Comparison of ENCODE assay signal across 9 cellular contexts in the genomic region with DNA sequence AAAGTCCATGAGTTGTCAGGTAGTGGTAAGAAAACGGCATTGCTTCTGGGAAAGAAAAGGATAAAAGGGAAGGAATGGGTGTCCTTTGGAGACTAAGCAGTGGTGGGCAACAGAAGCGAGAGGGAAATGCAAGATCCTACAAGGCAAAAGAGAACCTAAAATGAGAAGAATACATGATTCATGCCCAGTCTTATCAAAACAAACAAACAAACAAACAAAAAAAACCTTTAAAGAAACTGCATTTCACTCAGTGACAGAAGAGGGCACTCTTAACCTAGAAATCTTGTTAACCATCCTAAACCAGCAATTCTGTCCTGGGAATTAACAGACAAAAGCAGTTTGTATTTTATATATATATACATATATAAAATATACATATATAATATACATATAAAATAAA.
DNase-seq lines count a peak whose midpoint lies in the region; ATAC-seq and TF ChIP-seq lines count a peak whose summit lies in the region.
"Had no signal": no experiment of that assay in that cellular context is flagged by ENCODE, and none has a peak within 500 bp of the region (broad histone marks: within the 10 kb centered on the region; RNA-seq: fewer than 3 reads in every experiment).

No MANE protein-coding gene starts in this region.

- H3K4me1 ChIP-seq in sigmoid colon: no peaks in the 10 kb centered on the region

- H3K27ac ChIP-seq in sigmoid colon: no peak overlapping the region

- no peaks in the 10 kb centered on the region for H3K4me1 Mint-ChIP-seq in dendritic cell treated with granulocyte-macrophage colony-stimulating factor and Interleukin-4, amounts not matched to agents 40 ng/mL and 50 ng/mL, for 4 days (ENCODE audit: low read depth)
- H3K4me1 Mint-ChIP-seq in progenitor cell of endocrine pancreas (ENCODE audit: low read depth): peaks cover 2% of the 10 kb centered on the region

- 83 to 84% methylated on average over 2 of the region's 2 CpGs for WGBS in sigmoid colon, 2 donors

- no peak for TF ChIP-seq POLR2A in sigmoid colon (IDR thresholded peaks at IDR 0.05)

- DNase-seq in DMS79 treated with DMSO at 0.1 percent for 48 hours (lab: John Stamatoyannopoulos, UW) (peak; percentile 43), DMS79 (lab: John Stamatoyannopoulos, UW) (no peak), NCI-H2227 (lab: John Stamatoyannopoulos, UW; ENCODE audit: unreplicated experiment) (peak; percentile 11), progenitor cell of endocrine pancreas (ENCODE audit: low spot score, unreplicated experiment) (no peak), sigmoid colon (no peak)
- DNase-seq in activated CD4-positive, CD25-positive, alpha-beta regulatory T cell (lab: John Stamatoyannopoulos, UW): no peak
- DNase-seq: activated B cell treated with CpG ODN at 0.5 μM for 24 hours had no signal

- no peak overlapping the region for H3K4me3 ChIP-seq in sigmoid colon

- H3K27me3 ChIP-seq in sigmoid colon: no peaks in the 10 kb centered on the region

- H3K9me3 ChIP-seq in sigmoid colon: no peaks in the 10 kb centered on the region

- intact Hi-C loops in dendritic cell treated with granulocyte-macrophage colony-stimulating factor and Interleukin-4, amounts not matched to agents 40 ng/mL and 50 ng/mL, for 4 days (cut with micrococcal nuclease): loop anchor here (2.0 kb wide), 1 partner anchor 274 kb away; no protein-coding TSS in a partner anchor
- intact Hi-C loops in sigmoid colon (cut with DNase I): no loop called here

- H3K4me3 Mint-ChIP-seq in dendritic cell treated with granulocyte-macrophage colony-stimulating factor and Interleukin-4, amounts not matched to agents 40 ng/mL and 50 ng/mL, for 4 days: no peak overlapping the region
- H3K4me3 Mint-ChIP-seq in progenitor cell of endocrine pancreas (ENCODE audit: low read depth): no peak overlapping the region
- H3K4me3 Mint-ChIP-seq: activated B cell treated with CpG ODN at 0.5 μM for 24 hours had no signal

- no peaks in the 10 kb centered on the region for H3K27me3 Mint-ChIP-seq in dendritic cell treated with granulocyte-macrophage colony-stimulating factor and Interleukin-4, amounts not matched to agents 40 ng/mL and 50 ng/mL, for 4 days
- no peaks in the 10 kb centered on the region for H3K27me3 Mint-ChIP-seq in progenitor cell of endocrine pancreas
- H3K27me3 Mint-ChIP-seq: activated B cell treated with CpG ODN at 0.5 μM for 24 hours had no signal

- TF ChIP-seq CTCF in progenitor cell of endocrine pancreas (IDR thresholded peaks at IDR 0.05; ENCODE audit: unreplicated experiment): peak; percentile 63
- TF ChIP-seq CTCF in sigmoid colon (IDR thresholded peaks at IDR 0.05): peak in 2 of 4 experiments; percentile 14 to 23

- ATAC-seq in GM21515 (IDR thresholded peaks at IDR 0.05; ENCODE audit: unreplicated experiment): no peak

- H3K36me3 ChIP-seq in sigmoid colon: no peaks in the 10 kb centered on the region

- no peaks in the 10 kb centered on the region for H3K9me3 Mint-ChIP-seq in dendritic cell treated with granulocyte-macrophage colony-stimulating factor and Interleukin-4, amounts not matched to agents 40 ng/mL and 50 ng/mL, for 4 days
- H3K9me3 Mint-ChIP-seq in progenitor cell of endocrine pancreas (ENCODE audit: low read depth): peaks cover 6% of the 10 kb centered on the region

- no peak for TF ChIP-seq EP300 in sigmoid colon (IDR thresholded peaks at IDR 0.05)

- H3K36me3 Mint-ChIP-seq in dendritic cell treated with granulocyte-macrophage colony-stimulating factor and Interleukin-4, amounts not matched to agents 40 ng/mL and 50 ng/mL, for 4 days (ENCODE audit: low read depth): peaks cover 80% of the 10 kb centered on the region
- peaks cover 25% of the 10 kb centered on the region for H3K36me3 Mint-ChIP-seq in progenitor cell of endocrine pancreas (ENCODE audit: insufficient read depth)

- H3K27ac Mint-ChIP-seq in dendritic cell treated with granulocyte-macrophage colony-stimulating factor and Interleukin-4, amounts not matched to agents 40 ng/mL and 50 ng/mL, for 4 days: peak overlapping the region; percentile 3
- no peak overlapping the region for H3K27ac Mint-ChIP-seq in progenitor cell of endocrine pancreas
- H3K27ac Mint-ChIP-seq: activated B cell treated with CpG ODN at 0.5 μM for 24 hours had no signal

Comparison
In these comparisons a context has a peak if more than half of its experiments do, and no peak if none do; other contexts are left out.
1. DNase-seq: peak in DMS79 treated with DMSO at 0.1 percent for 48 hours (single experiment) and NCI-H2227 (single experiment); none in DMS79 (single experiment), progenitor cell of endocrine pancreas (single experiment), sigmoid colon (single experiment) and activated CD4-positive, CD25-positive, alpha-beta regulatory T cell (0 of 4).